8 cellular contexts compared by ENCODE assay signal in the genomic region with DNA sequence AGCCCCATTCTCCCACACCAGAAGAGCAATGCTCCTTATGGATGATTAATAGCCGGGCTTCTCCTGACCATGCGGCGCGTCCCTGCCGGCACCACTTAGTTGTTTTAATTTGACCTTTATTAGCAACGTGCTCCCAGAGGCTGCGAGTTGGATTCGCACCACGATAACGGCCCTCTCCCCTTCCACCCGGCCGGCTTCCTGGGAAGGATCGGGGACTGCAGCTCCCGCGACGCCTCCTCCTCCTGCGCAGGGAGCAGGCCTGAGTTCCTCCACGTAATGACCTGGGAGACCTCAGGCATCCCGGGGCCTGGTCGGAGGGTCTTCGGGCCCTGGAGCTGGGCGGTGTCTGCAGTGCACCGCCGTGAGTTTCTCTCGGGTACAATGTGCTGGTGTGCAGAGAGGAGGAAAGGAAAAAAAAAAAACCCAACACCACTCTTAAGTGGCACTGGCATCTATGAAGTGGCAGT.
DNase-seq lines count a peak whose midpoint lies in the region; ATAC-seq and TF ChIP-seq lines count a peak whose summit lies in the region.

No MANE protein-coding gene starts in this region.

- TF ChIP-seq CTCF in left ventricle myocardium inferior (IDR thresholded peaks at IDR 0.05; ENCODE audit: borderline replicate concordance) (no peak), lower leg skin (IDR thresholded peaks at IDR 0.05) (no peak), uterus (IDR thresholded peaks at IDR 0.05) (no peak)

- no peaks in the 10 kb centered on the region for H3K9me3 ChIP-seq in left ventricle myocardium inferior (replicated peaks)
- no peaks in the 10 kb centered on the region for H3K9me3 ChIP-seq in adipocyte (ENCODE audit: control insufficient read depth, low read length)
- H3K9me3 ChIP-seq in uterus = no peaks in the 10 kb centered on the region

- H3K36me3 ChIP-seq in left ventricle myocardium inferior (no peaks in the 10 kb centered on the region), adipocyte (ENCODE audit: control insufficient read depth, insufficient read depth, low read length, severe bottlenecking) (no peaks in the 10 kb centered on the region), uterus (no peaks in the 10 kb centered on the region)

- DNase-seq in left ventricle myocardium inferior (no peak), left ventricle myocardium superior (no peak), adipocyte (ENCODE audit: low read depth) (no peak), lower leg skin (ENCODE audit: low spot score in 2 of 2) (peak in 1 of 2 donors; percentile 84), uterus (no peak), NCI-H526 treated with DMSO at 0.1 percent for 48 hours (lab: John Stamatoyannopoulos, UW) (no peak)
- DNase-seq in activated CD4-positive, CD25-positive, alpha-beta regulatory T cell (lab: John Stamatoyannopoulos, UW) = no peak

- H3K27me3 ChIP-seq in left ventricle myocardium inferior (ENCODE audit: low read depth) = peaks cover 100% of the 10 kb centered on the region
- no peaks in the 10 kb centered on the region for H3K27me3 ChIP-seq in adipocyte (replicated peaks; ENCODE audit: control insufficient read depth, insufficient read depth, low read length)
- H3K27me3 ChIP-seq in uterus = peaks cover 7 to 61% of the 10 kb centered on the region in 2 donors

- peak overlapping the region; percentile 67 for H3K4me3 ChIP-seq in left ventricle myocardium inferior
- H3K4me3 ChIP-seq in adipocyte (ENCODE audit: low read length) = peak overlapping the region; percentile 94
- H3K4me3 ChIP-seq in lower leg skin (ENCODE audit: low read depth, poor library complexity, severe bottlenecking) = peak overlapping the region; percentile 19
- H3K4me3 ChIP-seq in uterus = no peak overlapping the region

- WGBS in lower leg skin, 2 donors = 1% methylated on average over 18 to 24 of the region's 25 CpGs

- no peak for TF ChIP-seq POLR2A in lower leg skin (IDR thresholded peaks at IDR 0.05)
- no peak for TF ChIP-seq POLR2A in uterus (IDR thresholded peaks at IDR 0.05)

- H3K4me1 ChIP-seq in left ventricle myocardium inferior (peaks cover 50% of the 10 kb centered on the region), adipocyte (ENCODE audit: control insufficient read depth, insufficient read depth, low read length) (peaks cover 61% of the 10 kb centered on the region), uterus (peaks cover 0 to 37% of the 10 kb centered on the region in 2 donors)

- peak overlapping the region; percentile 92 for H3K9ac ChIP-seq in adipocyte (ENCODE audit: low read length)

- ATAC-seq in left ventricle myocardium superior = no peak
- no peak for ATAC-seq in GM18520 (IDR thresholded peaks at IDR 0.05; ENCODE audit: unreplicated experiment)

- intact Hi-C loops in left ventricle myocardium inferior (cut with micrococcal nuclease) (no loop called here), left ventricle myocardium superior (cut with micrococcal nuclease) (no loop called here), lower leg skin (cut with DNase I; ENCODE audit: low total_unique reads) (no loop called here), uterus (cut with DNase I; ENCODE audit: low total_unique reads) (no loop called here)

- H3K27ac ChIP-seq in left ventricle myocardium inferior (replicated peaks) (no peak overlapping the region), uterus (no peak overlapping the region)

Comparison
In these comparisons a context has a peak if more than half of its experiments do, and no peak if none do; other contexts are left out.
1. H3K4me3 ChIP-seq: peak in left ventricle myocardium inferior (single experiment), adipocyte (single experiment) and lower leg skin (single experiment); none in uterus (0 of 2).